Comparison of ENCODE assay signal across 1 cellular context in the genomic region with DNA sequence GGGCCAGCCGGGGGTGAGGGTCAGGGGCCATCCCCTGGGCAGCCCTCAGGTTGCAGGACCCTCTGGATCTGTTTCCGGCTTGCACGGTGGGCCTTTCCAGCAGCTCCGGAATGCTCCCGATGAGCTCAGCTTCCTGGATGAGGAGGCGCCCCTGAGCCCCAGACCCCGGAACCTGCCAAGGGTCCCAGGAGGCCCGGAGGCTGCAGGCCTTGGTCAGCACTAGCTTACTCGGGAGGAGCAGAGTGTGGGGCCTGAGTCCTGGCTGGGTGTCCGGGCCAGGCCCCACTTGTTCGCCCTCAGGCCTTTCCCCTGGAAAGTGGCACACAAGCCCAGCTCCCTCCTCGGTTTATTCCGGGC.
TF ChIP-seq lines count a peak whose summit lies in the region.

No MANE protein-coding gene starts in this region.

TF ChIP-seq in WTC11, 78 proteins besides CTCF, POLR2A, EP300 and RAD21 (continued from another document):
- TF ChIP-seq, protein P1, sequence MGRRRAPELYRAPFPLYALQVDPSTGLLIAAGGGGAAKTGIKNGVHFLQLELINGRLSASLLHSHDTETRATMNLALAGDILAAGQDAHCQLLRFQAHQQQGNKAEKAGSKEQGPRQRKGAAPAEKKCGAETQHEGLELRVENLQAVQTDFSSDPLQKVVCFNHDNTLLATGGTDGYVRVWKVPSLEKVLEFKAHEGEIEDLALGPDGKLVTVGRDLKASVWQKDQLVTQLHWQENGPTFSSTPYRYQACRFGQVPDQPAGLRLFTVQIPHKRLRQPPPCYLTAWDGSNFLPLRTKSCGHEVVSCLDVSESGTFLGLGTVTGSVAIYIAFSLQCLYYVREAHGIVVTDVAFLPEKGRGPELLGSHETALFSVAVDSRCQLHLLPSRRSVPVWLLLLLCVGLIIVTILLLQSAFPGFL (CRISPR knock-in tag; IDR thresholded peaks at IDR 0.05; ENCODE audit: borderline replicate concordance), result no peak
- no peak for TF ChIP-seq GTF2I (CRISPR knock-in tag; conservative IDR thresholded peaks at IDR 0.05)
TF ChIP-seq in WTC11: peak in this region for 0.
